39 cellular contexts compared by ENCODE assay signal in genomic region chr1:150902346-150902745, GRCh38. TPM values are rescaled to one million over a fixed set of nuclear protein-coding genes. Genes with fewer than 3 reads are reported as not detected.
"Had no signal": no experiment of that assay in that cellular context is flagged by ENCODE, and none has a peak within 500 bp of the region (broad histone marks: within the 10 kb centered on the region; RNA-seq: fewer than 3 reads in every experiment).

No MANE protein-coding gene starts in this region.

- H3K27ac ChIP-seq: KMS-11 had no signal

- H3K27me3 ChIP-seq: MG63 had no signal

- H3K4me3 ChIP-seq: MG63 had no signal

- H3K36me3 ChIP-seq: MG63 had no signal

- H3K4me2 ChIP-seq: KMS-11 had no signal

- H3K9ac ChIP-seq: KMS-11 had no signal

- DNase-seq: Karpas-422, Kasumi-1, KG1, MG63, MM.1S, MV-4-11, NCI-H1048, NCI-H1092, NCI-H1092 treated with DMSO at 0.1 percent for 48 hours, NCI-H1105, NCI-H1105 treated with DMSO at 0.1 percent for 48 hours, NCI-H1417, NCI-H1417 treated with DMSO at 0.1 percent for 48 hours, NCI-H1436, NCI-H1436 treated with DMSO at 0.1 percent for 48 hours, NCI-H146, NCI-H1694, NCI-H1694 treated with DMSO at 0.1 percent for 48 hours, NCI-H187, NCI-H187 treated with DMSO at 0.1 percent for 48 hours, NCI-H1930, NCI-H2029, NCI-H2029 treated with DMSO at 0.1 percent for 48 hours, NCI-H2081, NCI-H2081 treated with DMSO at 0.1 percent for 48 hours, NCI-H2107, NCI-H2171, NCI-H2171 treated with DMSO at 0.1 percent for 48 hours, NCI-H2227 treated with DMSO at 0.1 percent for 48 hours, NCI-H226, NCI-H345, NCI-H446, NCI-H446 treated with DMSO at 0.1 percent for 48 hours, NCI-H510A had no signal

RNA-seq across cellular contexts. Expression of gene CTXND2, which starts 15.4 kb away (rescaled TPM):
- total RNA-seq: LHCN-M2, M059J, MCF 10A, NCI-H460 had no signal
